8 cellular contexts compared by ENCODE assay signal in genomic region chr10:121975295-121976086, GRCh38. TPM values are rescaled to one million over a fixed set of nuclear protein-coding genes. Genes with fewer than 3 reads are reported as not detected.
A peak's percentile ranks its signal among the peaks of the same experiment; 100 is the strongest.
DNase-seq lines count a peak whose midpoint lies in the region; ATAC-seq and TF ChIP-seq lines count a peak whose summit lies in the region.

No MANE protein-coding gene starts in this region.

- peak in 1 of 2 donors; percentile 18 for ATAC-seq in activated T-cell treated with anti-CD3 and anti-CD28 coated beads, Interleukin-2, amount 50 U/mL, for 4 hours

- no peaks in the 10 kb centered on the region for H4K20me1 ChIP-seq in OCI-LY1 (ENCODE audit: insufficient read depth, low read length)

- peak overlapping the region; percentile 91 for H3K4me3 ChIP-seq in OCI-LY1 (ENCODE audit: low read depth, low read length, poor library complexity, severe bottlenecking)
- peak overlapping the region; percentile 76 to 88 for H3K4me3 ChIP-seq in esophagus (ENCODE audit: low read depth in 1 of 2, low read length in 2 of 2)

- H3K36me3 ChIP-seq in OCI-LY1 (ENCODE audit: insufficient read depth, low read length) = peaks cover 20% of the 10 kb centered on the region; the same call in 1 of the 2 replicates
- H3K36me3 ChIP-seq in esophagus (ENCODE audit: control insufficient read depth in 2 of 2, insufficient read depth in 2 of 2, low read length in 1 of 2) = peaks cover 0 to 2% of the 10 kb centered on the region in 2 donors

- H2AFZ ChIP-seq in OCI-LY1 (ENCODE audit: low read length) = no peak overlapping the region

- no peak for TF ChIP-seq CTCF in OCI-LY1 (IDR thresholded peaks at IDR 0.05; ENCODE audit: low read length)
- TF ChIP-seq CTCF in osteocyte (IDR thresholded peaks at IDR 0.05) = no peak

- peaks cover 24% of the 10 kb centered on the region for H3K4me1 Mint-ChIP-seq in activated T-cell treated with anti-CD3 and anti-CD28 coated beads, Interleukin-2, amount 50 U/mL, for 4 hours (ENCODE audit: low read depth)
- peaks cover 15% of the 10 kb centered on the region for H3K4me1 Mint-ChIP-seq in osteocyte (ENCODE audit: unreplicated experiment)

- peaks cover 14% of the 10 kb centered on the region for H3K79me2 ChIP-seq in OCI-LY1 (ENCODE audit: insufficient read depth, low read length)

- H3K9me3 Mint-ChIP-seq in activated T-cell treated with anti-CD3 and anti-CD28 coated beads, Interleukin-2, amount 50 U/mL, for 4 hours = no peaks in the 10 kb centered on the region
- H3K9me3 Mint-ChIP-seq in osteocyte (ENCODE audit: unreplicated experiment) = no peaks in the 10 kb centered on the region

- H3K9ac ChIP-seq in OCI-LY1 (ENCODE audit: low read length) = peak overlapping the region; percentile 97

- H3K27me3 Mint-ChIP-seq in activated T-cell treated with anti-CD3 and anti-CD28 coated beads, Interleukin-2, amount 50 U/mL, for 4 hours (ENCODE audit: low read depth) = no peaks in the 10 kb centered on the region
- no peaks in the 10 kb centered on the region for H3K27me3 Mint-ChIP-seq in osteocyte (ENCODE audit: unreplicated experiment)

- H3K9me3 ChIP-seq in OCI-LY1 (ENCODE audit: low read length) (0 out of 2 replicates have a peak, but pooled peaks cover 7% of the 10 kb centered on the region), esophagus (ENCODE audit: control insufficient read depth in 2 of 2, insufficient read depth in 1 of 2, low read depth in 1 of 2, low read length in 1 of 2) (no peaks in the 10 kb centered on the region)

- H3K27ac ChIP-seq in OCI-LY1 (ENCODE audit: low read depth, low read length, poor library complexity, severe bottlenecking) (no peak overlapping the region), esophagus (ENCODE audit: low read depth in 2 of 2, low read length in 1 of 2) (peak overlapping the region; percentile 97 to 98)

- H3K4me3 Mint-ChIP-seq in activated T-cell treated with anti-CD3 and anti-CD28 coated beads, Interleukin-2, amount 50 U/mL, for 4 hours = peak overlapping the region; percentile 67
- peak overlapping the region; percentile 65 for H3K4me3 Mint-ChIP-seq in osteocyte (ENCODE audit: unreplicated experiment)

- no peaks in the 10 kb centered on the region for H3K9me2 ChIP-seq in OCI-LY1 (ENCODE audit: low read depth, low read length)

- peak overlapping the region; percentile 80 for H3K4me2 ChIP-seq in OCI-LY1 (ENCODE audit: low read length)

- 32 to 33% methylated on average over 21 of the region's 21 CpGs for WGBS in esophagus, 2 donors

- DNase-seq in activated T-cell treated with anti-CD3 and anti-CD28 coated beads, Interleukin-2, amount 50 U/mL, for 4 hours = no peak
- no peak for DNase-seq in activated T-cell treated with anti-CD3 and anti-CD28 coated beads, Interleukin-2, amount 50 U/mL, for 48 hours
- DNase-seq in osteocyte (ENCODE audit: extremely low spot score, unreplicated experiment) (no peak), hepatic stellate cell (ENCODE audit: low spot score) (no peak), ecto neural progenitor cell (ENCODE audit: low spot score) (no peak), GDM1 (lab: John Stamatoyannopoulos, UW) (no peak)

- no peak overlapping the region for H3K27ac Mint-ChIP-seq in osteocyte (ENCODE audit: unreplicated experiment)

- H3K4me1 ChIP-seq in OCI-LY1 (ENCODE audit: insufficient read depth, low read length, severe bottlenecking) = peaks cover 14% of the 10 kb centered on the region
- H3K4me1 ChIP-seq in esophagus (ENCODE audit: control insufficient read depth in 2 of 2, insufficient read depth in 2 of 2, low read length in 1 of 2) = peaks cover 0 to 8% of the 10 kb centered on the region in 2 donors

- H3K27me3 ChIP-seq in OCI-LY1 (ENCODE audit: insufficient read depth, low read length) (no peaks in the 10 kb centered on the region), esophagus (ENCODE audit: control insufficient read depth in 1 of 2, insufficient read depth in 2 of 2, low read length in 2 of 2) (no peaks in the 10 kb centered on the region)

- no peaks in the 10 kb centered on the region for H3F3A ChIP-seq in OCI-LY1 (ENCODE audit: insufficient read depth, low read length)

- peaks cover 9% of the 10 kb centered on the region for H3K36me3 Mint-ChIP-seq in activated T-cell treated with anti-CD3 and anti-CD28 coated beads, Interleukin-2, amount 50 U/mL, for 4 hours (ENCODE audit: insufficient read depth)
- peaks cover 5% of the 10 kb centered on the region for H3K36me3 Mint-ChIP-seq in osteocyte (ENCODE audit: unreplicated experiment)

RNA-seq across cellular contexts. Expression of gene NSMCE4A, which starts 0.5 kb away (rescaled TPM):
- 10 to 100 TPM; 81.0 to 85.2 (median 82.3) TPM for total RNA-seq in activated T-cell treated with anti-CD3 and anti-CD28 coated beads, Interleukin-2, amount 50 U/mL, for 4 hours
- 10 to 100 TPM; 39.8 to 61.4 TPM for polyA plus RNA-seq in esophagus
- total RNA-seq in osteocyte = 31.0 and 34.3 TPM in 2 replicates

RNA-seq across cellular contexts. Expression of gene TACC2, which starts 13.5 kb away (rescaled TPM):
- under 1 TPM; 0.21 to 0.57 (median 0.43) TPM for total RNA-seq in activated T-cell treated with anti-CD3 and anti-CD28 coated beads, Interleukin-2, amount 50 U/mL, for 4 hours
- polyA plus RNA-seq in esophagus = 10 to 100 TPM; 47.8 to 51.8 TPM
- total RNA-seq in osteocyte = 64.2 and 65.5 TPM in 2 replicates

RNA-seq across cellular contexts. Expression of gene ATE1, which starts 47.7 kb away (rescaled TPM):
- 10 to 100 TPM; 33.6 to 41.2 (median 38.5) TPM for total RNA-seq in activated T-cell treated with anti-CD3 and anti-CD28 coated beads, Interleukin-2, amount 50 U/mL, for 4 hours
- polyA plus RNA-seq in esophagus = 1 to 10 TPM; 3.7 to 6.8 TPM
- 29.0 and 30.6 TPM in 2 replicates for total RNA-seq in osteocyte

Comparison
In these comparisons a context has a peak if more than half of its experiments do, and no peak if none do; other contexts are left out.
1. RNA of gene TACC2, which starts 13.5 kb away (total RNA-seq): 64.2 to 65.5 TPM in osteocyte; 0.21 to 0.57 TPM in activated T-cell treated with anti-CD3 and anti-CD28 coated beads, Interleukin-2, amount 50 U/mL, for 4 hours; every median in the first group is over 10 times any median in the second.